ENCODE assay signal across 8 cellular contexts in the genomic region with DNA sequence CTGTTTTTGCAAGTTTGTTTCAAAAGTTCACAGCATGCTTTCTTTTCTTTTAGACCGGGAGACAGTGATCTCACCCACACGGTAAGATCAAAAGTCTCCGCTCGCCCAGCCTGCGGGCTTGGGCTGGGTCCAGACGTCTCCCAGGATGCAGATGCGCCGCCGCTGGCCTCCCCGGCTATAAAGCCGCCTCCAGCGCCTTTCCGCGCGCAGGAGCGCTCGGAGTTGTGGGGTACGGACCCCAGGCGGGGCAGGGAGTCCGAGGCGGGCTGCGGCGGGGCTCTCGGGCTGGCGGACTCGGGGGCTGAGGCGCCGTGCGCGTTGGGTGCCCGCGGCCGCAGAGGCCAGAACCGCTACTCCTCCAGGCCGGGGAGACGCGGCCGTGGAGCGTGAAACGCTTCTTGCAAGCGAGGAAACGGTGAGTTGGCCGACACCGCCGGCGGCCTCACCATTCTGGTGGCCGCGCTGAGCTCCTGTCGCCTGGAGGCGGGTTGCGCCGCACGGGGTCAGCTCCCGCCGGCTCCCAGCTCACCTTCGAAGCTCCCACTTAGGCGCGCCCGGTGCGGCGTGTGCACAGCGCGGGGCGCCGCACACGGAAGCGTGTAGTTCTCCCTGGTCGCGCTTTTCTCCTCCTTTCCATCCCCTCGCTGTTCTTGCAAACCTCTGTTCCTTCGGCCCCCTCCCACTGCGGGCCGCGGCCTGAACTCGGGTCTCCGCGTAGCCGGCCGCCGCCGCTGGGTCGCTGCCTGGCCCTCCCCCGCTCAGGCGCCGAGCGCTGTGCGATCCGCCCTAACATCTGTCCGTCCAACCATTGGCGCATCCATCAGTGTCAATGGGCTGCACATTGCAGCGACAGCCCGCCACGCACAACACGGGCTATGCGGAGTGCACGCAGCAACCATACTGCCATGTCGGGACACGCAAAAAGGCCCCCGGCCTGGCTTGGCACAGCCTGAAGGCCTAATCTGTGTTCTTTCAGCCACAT. TPM values are rescaled to one million over a fixed set of nuclear protein-coding genes. Genes with fewer than 3 reads are reported as not detected.
DNase-seq lines count a peak whose midpoint lies in the region; ATAC-seq and TF ChIP-seq lines count a peak whose summit lies in the region.

No MANE protein-coding gene starts in this region.

- peak overlapping the region; percentile 44; the same call in 1 of the 2 replicates for H3K27ac ChIP-seq in DND-41 (ENCODE audit: low read length)

- H3K79me2 ChIP-seq in DND-41 (ENCODE audit: insufficient read depth, low read length) = peaks cover 15% of the 10 kb centered on the region

- H3K9ac ChIP-seq in DND-41 (ENCODE audit: low read depth, low read length) = peak overlapping the region; percentile 71; the same call in 1 of the 2 replicates
- peak overlapping the region; percentile 4 for H3K9ac ChIP-seq in mucosa of stomach (ENCODE audit: low read length)

- DNase-seq in DND-41 = peak; percentile 30
- peak; percentile 85 for DNase-seq in RPMI7951 (ENCODE audit: low read depth)
- DNase-seq in epidermal melanocyte (ENCODE audit: insufficient read length, low spot score) = peak; percentile 41
- no peak for DNase-seq in GM19238 (ENCODE audit: insufficient read length, low spot score)

- peak overlapping the region; percentile 69 for H3K4me2 ChIP-seq in DND-41 (ENCODE audit: insufficient read depth, low read length)

- H3K36me3 ChIP-seq in DND-41 (ENCODE audit: insufficient read depth, low read length) (no peaks in the 10 kb centered on the region), mucosa of stomach (ENCODE audit: control insufficient read depth, insufficient read depth, low read length) (no peaks in the 10 kb centered on the region)

- TF ChIP-seq POLR2A in GM18505 (IDR thresholded peaks at IDR 0.05; ENCODE audit: borderline replicate concordance, extremely low read depth, insufficient read depth, insufficient read length) = no peak

- H3K4me3 ChIP-seq in DND-41 (ENCODE audit: low read depth in 1 of 2, low read length in 2 of 2) = peak overlapping the region in 1 of 2 experiments; percentile 50; a peak in 2 of 4 replicates
- H3K4me3 ChIP-seq in mucosa of stomach (ENCODE audit: low read length) = no peak overlapping the region

- H3K27me3 ChIP-seq in DND-41 (ENCODE audit: insufficient read depth, low read length, poor library complexity) = peaks cover 7% of the 10 kb centered on the region
- peaks cover 72% of the 10 kb centered on the region for H3K27me3 ChIP-seq in mucosa of stomach (ENCODE audit: control insufficient read depth, insufficient read depth, low read length)

- H3K9me3 ChIP-seq in DND-41 (ENCODE audit: insufficient read depth, low read length, severe bottlenecking) = no peaks in the 10 kb centered on the region
- no peaks in the 10 kb centered on the region for H3K9me3 ChIP-seq in mucosa of stomach (ENCODE audit: control insufficient read depth, low read length)

- H3K4me1 ChIP-seq in DND-41 (ENCODE audit: insufficient read depth, low read length) (peaks cover 23% of the 10 kb centered on the region), mucosa of stomach (ENCODE audit: control insufficient read depth, insufficient read depth, low read length) (no peaks in the 10 kb centered on the region)

- ATAC-seq in DND-41 (ENCODE audit: insufficient read depth, low read depth) = 0 out of 3 replicates have a peak, but pooled peaks have one; percentile 7
- no peak for ATAC-seq in GM18505 (IDR thresholded peaks at IDR 0.05; ENCODE audit: unreplicated experiment)
- no peak for ATAC-seq in GM18870 (IDR thresholded peaks at IDR 0.05; ENCODE audit: unreplicated experiment)
- no peak for ATAC-seq in HG03175 (IDR thresholded peaks at IDR 0.05; ENCODE audit: unreplicated experiment)

- peaks cover 13% of the 10 kb centered on the region; the same call in 1 of the 2 replicates for H4K20me1 ChIP-seq in DND-41 (ENCODE audit: insufficient read depth, low read length)

- H2AFZ ChIP-seq in DND-41 (ENCODE audit: low read depth, low read length) = peak overlapping the region; percentile 26; the same call in 1 of the 2 replicates

- no peak for TF ChIP-seq CTCF in DND-41 (IDR thresholded peaks at IDR 0.05; ENCODE audit: borderline replicate concordance, extremely low read depth, low read length, poor library complexity, severe bottlenecking)

RNA-seq across cellular contexts. Expression of gene TSHZ3, which starts 2.3 kb away (rescaled TPM):
- total RNA-seq in RPMI7951 (2014; rRNA removed; shearing (Covaris generic)) = 8.5 and 9.9 TPM in 2 replicates
